In genomic region chr1:27638805-27639204, GRCh38 we compare ENCODE assay signal across 18 cellular contexts. TPM values are rescaled to one million over a fixed set of nuclear protein-coding genes. Genes with fewer than 3 reads are reported as not detected.
DNase-seq lines count a peak whose midpoint lies in the region; ATAC-seq, FAIRE-seq and TF ChIP-seq lines count a peak whose summit lies in the region.
"Had no signal": no experiment of that assay in that cellular context is flagged by ENCODE, and none has a peak within 500 bp of the region (broad histone marks: within the 10 kb centered on the region; RNA-seq: fewer than 3 reads in every experiment).

No MANE protein-coding gene starts in this region.

- no peak for DNase-seq in T-helper 17 cell
- DNase-seq in naive thymus-derived CD4-positive, alpha-beta T cell, result no peak
- no peak for DNase-seq in testis
- DNase-seq in mucosa of gallbladder (ENCODE audit: low spot score), result no peak
- no peak for DNase-seq in GM19239 (ENCODE audit: insufficient read length, low spot score)
- DNase-seq: CD4-positive, alpha-beta memory T cell; DMS79 had no signal

- ATAC-seq in T-helper 17 cell (no peak), HG03521 (IDR thresholded peaks at IDR 0.05; ENCODE audit: unreplicated experiment) (no peak)
- ATAC-seq in naive thymus-derived CD4-positive, alpha-beta T cell, result no peak
- ATAC-seq: A549, HepG2 had no signal

- no peak for TF ChIP-seq POLR2A in testis (IDR thresholded peaks at IDR 0.05)

- H3K27ac Mint-ChIP-seq in T-helper 17 cell, result peak overlapping the region; percentile 60
- peak overlapping the region in 7 of 9 donors; percentile 5 to 61 (median 23) for H3K27ac Mint-ChIP-seq in naive thymus-derived CD4-positive, alpha-beta T cell

- no peak overlapping the region for H3K4me3 Mint-ChIP-seq in T-helper 17 cell
- H3K4me3 Mint-ChIP-seq in naive thymus-derived CD4-positive, alpha-beta T cell, result no peak overlapping the region
- H3K4me3 Mint-ChIP-seq: CD4-positive, alpha-beta memory T cell had no signal

- H3K27ac ChIP-seq in BLaER1 treated with 17β-estradiol and CSF1 and Interleukin-3, amounts not matched to agents 10 nM and 100 nM, result peak overlapping the region in 1 of 11 experiments; percentile 33; a peak in 1 of 22 replicates
- H3K27ac ChIP-seq in naive thymus-derived CD4-positive, alpha-beta T cell (ENCODE audit: low read depth, low read length), result no peak overlapping the region
- H3K27ac ChIP-seq in testis, result peak overlapping the region; percentile 61 to 64
- H3K27ac ChIP-seq: A549 had no signal

- H4K20me1 ChIP-seq in BLaER1 treated with 17β-estradiol and CSF1 and Interleukin-3, amounts not matched to agents 10 nM and 100 nM, result no peaks in the 10 kb centered on the region

- peaks cover 31% of the 10 kb centered on the region for H3K4me1 Mint-ChIP-seq in T-helper 17 cell
- peaks cover 12 to 49% (median 37%) of the 10 kb centered on the region in 7 donors for H3K4me1 Mint-ChIP-seq in naive thymus-derived CD4-positive, alpha-beta T cell

- 94 to 98% methylated on average over 2 of the region's 2 CpGs for WGBS in testis, 2 donors

- H3K9me3 Mint-ChIP-seq in naive thymus-derived CD4-positive, alpha-beta T cell, result no peaks in the 10 kb centered on the region
- H3K9me3 Mint-ChIP-seq: CD4-positive, alpha-beta memory T cell had no signal

- H3K4me3 ChIP-seq in BLaER1 treated with 17β-estradiol and CSF1 and Interleukin-3, amounts not matched to agents 10 nM and 100 nM, result no peak overlapping the region
- H3K4me3 ChIP-seq in naive thymus-derived CD4-positive, alpha-beta T cell (ENCODE audit: low read length), result no peak overlapping the region
- H3K4me3 ChIP-seq in testis, result no peak overlapping the region
- H3K4me3 ChIP-seq: A549, HAP-1 had no signal

- peak overlapping the region in 9 of 11 experiments; percentile 12 to 99 (median 30); a peak in 10 of 22 replicates for H3K4me2 ChIP-seq in BLaER1 treated with 17β-estradiol and CSF1 and Interleukin-3, amounts not matched to agents 10 nM and 100 nM
- H3K4me2 ChIP-seq: A549 had no signal

- H3K4me1 ChIP-seq in BLaER1 treated with 17β-estradiol and CSF1 and Interleukin-3, amounts not matched to agents 10 nM and 100 nM, result peaks cover 47 to 74% (median 58%) of the 10 kb centered on the region in 10 experiments
- peaks cover 17 to 25% of the 10 kb centered on the region in 2 donors for H3K4me1 ChIP-seq in naive thymus-derived CD4-positive, alpha-beta T cell (ENCODE audit: control insufficient read depth in 2 of 2, insufficient read depth in 2 of 2, low read length in 2 of 2)
- peaks cover 5% of the 10 kb centered on the region for H3K4me1 ChIP-seq in testis
- H3K4me1 ChIP-seq: A549, HAP-1 had no signal

- peaks cover 0 to 18% (median 11%) of the 10 kb centered on the region in 11 experiments; a peak in 15 of 22 replicates for H3K27me3 ChIP-seq in BLaER1 treated with 17β-estradiol and CSF1 and Interleukin-3, amounts not matched to agents 10 nM and 100 nM
- no peaks in the 10 kb centered on the region for H3K27me3 ChIP-seq in naive thymus-derived CD4-positive, alpha-beta T cell (ENCODE audit: control insufficient read depth in 2 of 2, insufficient read depth in 2 of 2, low read length in 2 of 2)
- H3K27me3 ChIP-seq in testis, result no peaks in the 10 kb centered on the region

- CTCF ChIA-PET in naive thymus-derived CD4-positive, alpha-beta T cell (lab: Charles Lee), result interaction anchor here (0.6 to 0.9 kb wide), 2 partner anchors 22 to 250 kb away, joined by 3 to 4 read pairs; no protein-coding TSS in a partner anchor

- TF ChIP-seq CTCF in testis (IDR thresholded peaks at IDR 0.05), result no peak

- POLR2A ChIA-PET in naive thymus-derived CD4-positive, alpha-beta T cell (lab: Charles Lee), result interaction anchor here (0.8 to 1.0 kb wide), 2 partner anchors 11 to 15 kb away, joined by 3 to 4 read pairs; no protein-coding TSS in a partner anchor

- FAIRE-seq in GM19239 (lab: Jason Lieb, UNC), result no peak
- FAIRE-seq: A549, GM12891, H1, HepG2, HTR-8/SVneo had no signal

- H3K9me3 ChIP-seq in BLaER1 treated with 17β-estradiol and CSF1 and Interleukin-3, amounts not matched to agents 10 nM and 100 nM (replicated peaks in 1 of 11), result peaks cover 0 to 5% (median 0%) of the 10 kb centered on the region in 11 experiments; a peak in 1 of 22 replicates
- no peaks in the 10 kb centered on the region for H3K9me3 ChIP-seq in T-helper 17 cell (ENCODE audit: control insufficient read depth, low read length, poor library complexity, severe bottlenecking)
- no peaks in the 10 kb centered on the region for H3K9me3 ChIP-seq in naive thymus-derived CD4-positive, alpha-beta T cell (ENCODE audit: control insufficient read depth in 2 of 3, low read length in 3 of 3)
- no peaks in the 10 kb centered on the region for H3K9me3 ChIP-seq in testis
- H3K9me3 ChIP-seq: A549, HAP-1 had no signal

- H3K36me3 ChIP-seq in BLaER1 treated with 17β-estradiol and CSF1 and Interleukin-3, amounts not matched to agents 10 nM and 100 nM, result no peaks in the 10 kb centered on the region
- H3K36me3 ChIP-seq in naive thymus-derived CD4-positive, alpha-beta T cell (ENCODE audit: control insufficient read depth in 2 of 3, insufficient read depth in 3 of 3, low read length in 3 of 3), result no peaks in the 10 kb centered on the region
- no peaks in the 10 kb centered on the region for H3K36me3 ChIP-seq in testis (ENCODE audit: low read depth, missing control alignments)
- H3K36me3 ChIP-seq: HAP-1 had no signal

- H3K9ac ChIP-seq in BLaER1 treated with 17β-estradiol and CSF1 and Interleukin-3, amounts not matched to agents 10 nM and 100 nM, result no peak overlapping the region

- no peaks in the 10 kb centered on the region for H3K36me3 Mint-ChIP-seq in T-helper 17 cell (ENCODE audit: low read depth)
- H3K36me3 Mint-ChIP-seq in naive thymus-derived CD4-positive, alpha-beta T cell, result no peaks in the 10 kb centered on the region
- H3K36me3 Mint-ChIP-seq: CD4-positive, alpha-beta memory T cell had no signal

- no peaks in the 10 kb centered on the region for H3K27me3 Mint-ChIP-seq in T-helper 17 cell
- no peaks in the 10 kb centered on the region for H3K27me3 Mint-ChIP-seq in naive thymus-derived CD4-positive, alpha-beta T cell
- H3K27me3 Mint-ChIP-seq: CD4-positive, alpha-beta memory T cell had no signal

- intact Hi-C loops in naive thymus-derived CD4-positive, alpha-beta T cell (cut with micrococcal nuclease), result no loop called here
- intact Hi-C loops in testis (cut with DNase I; ENCODE audit: low total_unique reads), result no loop called here

RNA-seq across cellular contexts. Expression of gene FGR, which starts 3.8 kb away (rescaled TPM):
- total RNA-seq in T-helper 17 cell, result 10 to 100 TPM in 1 of 2 donors, 1 to 10 TPM in 1; 3.3 to 12.6 TPM
- 100 to 1,000 TPM in 1 of 5 experiments, 10 to 100 TPM in 1, 1 to 10 TPM in 2, under 1 TPM in 1; 0.15 to 246 (median 1.9) TPM for total RNA-seq in naive thymus-derived CD4-positive, alpha-beta T cell
- polyA plus RNA-seq in naive thymus-derived CD4-positive, alpha-beta T cell, result under 1 TPM; 0.70 to 0.72 TPM
- 10 to 100 TPM in 1 of 2 donors, 1 to 10 TPM in 1; 10.0 to 10.2 TPM for total RNA-seq in testis
- 5.2 TPM for polyA plus RNA-seq in testis (ENCODE audit: insufficient read depth, low read depth, low replicate concordance)
- 7.6 TPM for total RNA-seq in mucosa of gallbladder
- total RNA-seq: G401, HepG2 had no signal
- polyA plus RNA-seq: A549, AG04450, BJ, HepG2 had no signal

RNA-seq across cellular contexts. Expression of gene IFI6, which starts 33.2 kb away (rescaled TPM):
- total RNA-seq in T-helper 17 cell, result 10 to 100 TPM; 25.7 to 26.4 TPM
- 100 to 1,000 TPM in 1 of 5 experiments, 10 to 100 TPM in 4; 24.7 to 266 (median 33.2) TPM for total RNA-seq in naive thymus-derived CD4-positive, alpha-beta T cell
- 100 to 1,000 TPM; 166 to 186 TPM for polyA plus RNA-seq in naive thymus-derived CD4-positive, alpha-beta T cell
- 100 to 1,000 TPM; 120 to 288 TPM for total RNA-seq in testis
- polyA plus RNA-seq in testis (ENCODE audit: insufficient read depth, low read depth, low replicate concordance), result 88.9 TPM
- total RNA-seq in mucosa of gallbladder, result 302 TPM

RNA-seq across cellular contexts. Expression of gene AHDC1, which starts 34.9 kb away (rescaled TPM):
- 10 to 100 TPM; 15.9 to 18.7 TPM for total RNA-seq in T-helper 17 cell
- 10 to 100 TPM; 18.4 to 38.8 (median 21.3) TPM for total RNA-seq in naive thymus-derived CD4-positive, alpha-beta T cell
- 1 to 10 TPM in 1 of 2 donors, under 1 TPM in 1; 0.90 to 2.0 TPM for polyA plus RNA-seq in naive thymus-derived CD4-positive, alpha-beta T cell
- 10 to 100 TPM; 73.7 to 86.8 TPM for total RNA-seq in testis
- polyA plus RNA-seq in testis (ENCODE audit: insufficient read depth, low read depth, low replicate concordance), result 32.5 TPM
- 61.6 TPM for total RNA-seq in mucosa of gallbladder
